In the genomic region with DNA sequence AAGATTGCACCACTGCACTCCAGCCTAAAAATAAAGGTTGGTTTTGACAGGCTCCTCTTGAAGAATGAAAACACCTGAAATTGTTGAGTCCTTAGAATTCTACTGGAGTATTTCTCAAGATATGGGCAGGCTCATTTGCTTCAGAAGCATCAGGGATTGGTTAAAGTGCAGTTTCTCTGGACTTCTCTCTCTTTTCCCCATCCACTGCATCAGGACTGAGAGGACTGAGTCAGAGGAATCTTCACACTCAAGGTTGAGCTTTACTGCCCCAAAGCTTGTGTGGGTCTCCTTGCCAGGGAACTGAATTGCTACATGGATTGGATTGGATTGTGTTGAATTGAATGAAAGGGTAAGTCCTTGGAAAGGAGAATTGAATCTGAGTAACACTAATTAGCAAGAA, we compare ENCODE assay signal across 1 cellular context.
TF ChIP-seq lines count a peak whose summit lies in the region.

No MANE protein-coding gene starts in this region.

TF ChIP-seq in GM23338, 12 proteins besides CTCF, POLR2A, EP300 and RAD21 (continued from another document):
- TF ChIP-seq ZNF462 (CRISPR knock-in tag; IDR thresholded peaks at IDR 0.05): no peak
- TF ChIP-seq JUNB (IDR thresholded peaks at IDR 0.05; ENCODE audit: unreplicated experiment): no peak
- TF ChIP-seq ZNF331 (CRISPR knock-in tag; IDR thresholded peaks at IDR 0.05; ENCODE audit: low read depth): no peak
